ENCODE assay signal across 9 cellular contexts in the genomic region with DNA sequence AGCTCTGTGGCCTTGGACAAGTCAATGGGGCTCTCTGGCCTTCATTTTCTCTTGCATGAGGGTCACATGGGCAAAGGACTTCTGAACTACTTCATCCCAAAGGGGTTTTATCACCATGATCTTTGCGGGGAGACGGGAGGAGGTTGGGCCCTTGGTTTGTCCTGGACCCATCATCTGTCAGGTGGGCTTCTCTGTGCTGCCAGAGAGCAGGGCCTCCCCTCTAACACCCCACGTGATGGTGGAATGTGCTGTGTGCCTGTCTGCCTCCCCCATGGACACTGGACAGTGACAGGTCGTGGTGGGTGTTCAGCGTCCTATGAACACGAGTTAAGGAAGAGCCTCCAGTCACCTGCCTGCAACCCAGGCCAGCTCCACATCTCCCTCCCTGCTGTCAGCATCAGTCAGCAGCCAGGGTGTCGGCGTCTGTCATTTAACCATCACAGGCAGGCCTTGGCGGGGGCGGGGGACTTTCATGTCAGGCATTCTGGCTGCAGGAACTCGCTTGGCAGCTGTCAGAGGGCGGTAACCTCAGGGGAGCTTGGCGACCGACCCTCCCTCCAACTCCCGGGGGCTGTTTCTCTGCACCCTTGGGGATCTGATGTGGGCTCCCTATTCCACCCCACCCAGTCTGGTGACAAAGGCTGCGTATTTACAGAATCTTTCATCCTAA. TPM values are rescaled to one million over a fixed set of nuclear protein-coding genes. Genes with fewer than 3 reads are reported as not detected.
A peak's percentile ranks its signal among the peaks of the same experiment; 100 is the strongest.
DNase-seq lines count a peak whose midpoint lies in the region; ATAC-seq, FAIRE-seq and TF ChIP-seq lines count a peak whose summit lies in the region.
"Had no signal": no experiment of that assay in that cellular context is flagged by ENCODE, and none has a peak within 500 bp of the region (broad histone marks: within the 10 kb centered on the region; RNA-seq: fewer than 3 reads in every experiment).

No MANE protein-coding gene starts in this region.

- in situ Hi-C loops in K562 (cut with MboI): no loop called here

- ATAC-seq in K562: no peak

- H3K9me3 ChIP-seq in K562 (replicated peaks; ENCODE audit: control insufficient read depth, insufficient read depth, low read depth, low read length) (no peaks in the 10 kb centered on the region), suprapubic skin (no peaks in the 10 kb centered on the region)

- CTCF ChIA-PET in K562 (lab: Yijun Ruan, JAX; ENCODE audit: low intra/inter-chr PET ratio): no interaction called here

- no peaks in the 10 kb centered on the region; the same call in 1 of the 2 replicates for H4K20me1 ChIP-seq in K562 (replicated peaks; ENCODE audit: control insufficient read depth, insufficient read depth, low read length)

- FAIRE-seq in GM19239 (lab: Jason Lieb, UNC): peak; percentile 26
- no peak for FAIRE-seq in K562 (lab: Jason Lieb, UNC)

- no peak for TF ChIP-seq EP300 in K562 (IDR thresholded peaks at IDR 0.05; ENCODE audit: low read length)
- TF ChIP-seq EP300 in suprapubic skin (IDR thresholded peaks at IDR 0.05): no peak

- H3K9ac ChIP-seq in K562 (ENCODE audit: insufficient read depth in 1 of 2, low read depth in 2 of 2, low read length in 2 of 2): peak overlapping the region in 1 of 2 experiments; percentile 6; a peak in 2 of 4 replicates

- no peaks in the 10 kb centered on the region for H3K9me1 ChIP-seq in K562 (ENCODE audit: control insufficient read depth, insufficient read depth, low read length)

- H3K4me1 ChIP-seq in K562 (replicated peaks in 1 of 2; ENCODE audit: control insufficient read depth in 2 of 2, insufficient read depth in 2 of 2, low read length in 2 of 2) (peaks cover 4 to 47% of the 10 kb centered on the region in 2 experiments; a peak in 4 of 5 replicates), suprapubic skin (peaks cover 29% of the 10 kb centered on the region)

- H3K27ac ChIP-seq in K562 (ENCODE audit: extremely low read depth, low read depth, low read length) (no peak overlapping the region), suprapubic skin (no peak overlapping the region)

- H3K4me3 ChIP-seq in K562 (no peak overlapping the region), suprapubic skin (no peak overlapping the region)

- no peak overlapping the region for H3K4me2 ChIP-seq in K562 (ENCODE audit: insufficient read depth, low read length)

- 36% methylated on average over 11 of the region's 16 CpGs for WGBS in K562 (ENCODE audit: insufficient coverage, low coverage, missing lambda C conversion rate)
- 61% methylated on average over 12 of the region's 16 CpGs for WGBS in suprapubic skin

- no peak overlapping the region for H2AFZ ChIP-seq in K562 (ENCODE audit: low read depth, low read length)

- H3K27me3 ChIP-seq in K562 (ENCODE audit: control insufficient read depth in 2 of 2, insufficient read depth in 2 of 2, low read length in 2 of 2): no peaks in the 10 kb centered on the region
- no peaks in the 10 kb centered on the region for H3K27me3 ChIP-seq in suprapubic skin

- TF ChIP-seq CTCF in K562 (IDR thresholded peaks at IDR 0.05 in 2 of 3, conservative IDR thresholded peaks at IDR 0.05 in 1 of 3; ENCODE audit: insufficient read depth in 2 of 3, low read depth in 1 of 3, low read length in 3 of 3) (no peak), suprapubic skin (IDR thresholded peaks at IDR 0.05) (no peak)

- H3K36me3 ChIP-seq in K562 (ENCODE audit: control insufficient read depth, insufficient read depth, low read length) (peaks cover 5% of the 10 kb centered on the region; the same call in 1 of the 3 replicates), suprapubic skin (no peaks in the 10 kb centered on the region)

- peaks cover 22% of the 10 kb centered on the region for H3K79me2 ChIP-seq in K562 (ENCODE audit: control insufficient read depth, insufficient read depth, low read length)

- BruUV-seq in K562 (replicated peaks; lab: Mats Ljungman, UMichigan): no TSS peak

- TF ChIP-seq RAD21 in K562 (CRISPR knock-in tag; conservative IDR thresholded peaks at IDR 0.05 in 1 of 2, IDR thresholded peaks at IDR 0.05 in 1 of 2): no peak

- TF ChIP-seq POLR2A in K562 (conservative IDR thresholded peaks at IDR 0.05) (no peak), suprapubic skin (IDR thresholded peaks at IDR 0.05) (no peak)

- POLR2A ChIA-PET in K562 (lab: Yijun Ruan, JAX): interaction anchor here (0.6 to 5.3 kb wide), 4 partner anchors 10 to 103 kb away, joined by 3 to 25 read pairs (median 4); no protein-coding TSS in a partner anchor

- intact Hi-C loops in K562 (cut with micrococcal nuclease): no loop called here

- DNase-seq in GM19239 (ENCODE audit: insufficient read length, low spot score) (no peak), K562 (ENCODE audit: extremely low read depth in 1 of 4, low spot score in 3 of 4) (peak in 1 of 4 experiments; percentile 20), putamen (ENCODE audit: low spot score) (no peak), NCI-H510A treated with DMSO at 0.1 percent for 48 hours (lab: John Stamatoyannopoulos, UW) (no peak), DMS114 treated with DMSO at 0.1 percent for 48 hours (lab: John Stamatoyannopoulos, UW; ENCODE audit: unreplicated experiment) (no peak), suprapubic skin (ENCODE audit: low spot score in 2 of 2) (no peak)
- DNase-seq in activated CD4-positive, alpha-beta T cell treated with anti-CD3 and anti-CD28 coated beads for 48 hours: peak; percentile 84
- peak; percentile 44 to 76 (median 58) for DNase-seq in stimulated activated CD4-positive, alpha-beta T cell treated with anti-CD3 and anti-CD28 coated beads, TNF-alpha, amount 100 ng/mL, for 24 hours (ENCODE audit: low read depth in 3 of 3)
- DNase-seq: NCI-H446 had no signal

RNA-seq across cellular contexts. Expression of gene SUN2, which starts 2.6 kb away (rescaled TPM):
- total RNA-seq in K562 (2011; cell fraction: chromatin; rRNA removed; ENCODE audit: low replicate concordance): 38.9 and 115 TPM in 2 replicates
- 125 TPM in 2 replicates for total RNA-seq in K562 (2011; cell fraction: nucleolus; rRNA removed)
- 65.3 and 80.1 TPM in 2 replicates for total RNA-seq in K562 (2011; cell fraction: nucleoplasm; rRNA removed)
- total RNA-seq in K562 (2014; rRNA removed) (31.0 and 42.6 TPM in 2 replicates), K562 (2014; rRNA removed; fragmentation: Illumina TruSeq; extraction: Trizol) (5.2 and 7.1 TPM in 2 replicates), K562 (2015; rRNA removed; fragmentation: Illumina TruSeq; extraction: Trizol) (18.2 and 19.5 TPM in 2 replicates), K562 (2021) (37.2 and 38.8 TPM in 2 replicates), suprapubic skin (100 to 1,000 TPM; 186 to 262 (median 232) TPM)
- polyA plus RNA-seq in K562 (2011; rRNA removed) (16.7 and 26.9 TPM in 2 replicates), K562 (2014; fragmentation: Illumina TruSeq; extraction: Trizol) (13.8 and 22.6 TPM in 2 replicates), K562 (2014; fragmentation: Nextera tagmentation; extraction: Ambion mirVana) (under 1 TPM; 0.11 to 0.21 TPM), K562 (2014; rRNA removed) (27.8 and 31.5 TPM in 2 replicates)
- polyA plus RNA-seq in K562 (2011; cell fraction: cytosol; rRNA removed): 23.3 and 36.3 TPM in 2 replicates
- polyA plus RNA-seq in K562 (2011; cell fraction: nucleus; rRNA removed): 62.6 and 82.3 TPM in 2 replicates
- polyA plus RNA-seq in K562 (2012): 27.0 and 67.0 TPM in 2 replicates
- 9.1 and 19.4 TPM in 2 replicates for polyA minus RNA-seq in K562 (2011; rRNA and poly(A)+ RNA removed)
- 28.2 and 36.8 TPM in 2 replicates for polyA minus RNA-seq in K562 (2011; cell fraction: cytosol; rRNA and poly(A)+ RNA removed)
- 28.8 and 33.5 TPM in 2 replicates for polyA minus RNA-seq in K562 (2011; cell fraction: nucleus; rRNA and poly(A)+ RNA removed)

RNA-seq across cellular contexts. Expression of gene DNAL4, which starts 35.5 kb away (rescaled TPM):
- 3.5 and 3.8 TPM in 2 replicates for total RNA-seq in K562 (2011; cell fraction: chromatin; rRNA removed; ENCODE audit: low replicate concordance)
- total RNA-seq in K562 (2011; cell fraction: nucleolus; rRNA removed): 4.2 and 5.8 TPM in 2 replicates
- 4.4 and 4.5 TPM in 2 replicates for total RNA-seq in K562 (2011; cell fraction: nucleoplasm; rRNA removed)
- 5.2 and 7.5 TPM in 2 replicates for total RNA-seq in K562 (2014; rRNA removed)
- total RNA-seq in K562 (2014; rRNA removed; fragmentation: Illumina TruSeq; extraction: Trizol): 4.2 and 4.7 TPM in 2 replicates
- 4.7 and 5.6 TPM in 2 replicates for total RNA-seq in K562 (2015; rRNA removed; fragmentation: Illumina TruSeq; extraction: Trizol)
- total RNA-seq in K562 (2021): 5.9 and 6.1 TPM in 2 replicates
- 6.9 and 8.9 TPM in 2 replicates for polyA plus RNA-seq in K562 (2011; rRNA removed)
- 10.5 and 12.7 TPM in 2 replicates for polyA plus RNA-seq in K562 (2011; cell fraction: cytosol; rRNA removed)
- polyA plus RNA-seq in K562 (2011; cell fraction: nucleus; rRNA removed): 8.2 and 8.3 TPM in 2 replicates
- 6.6 and 12.2 TPM in 2 replicates for polyA plus RNA-seq in K562 (2012)
- 9.4 and 11.3 TPM in 2 replicates for polyA plus RNA-seq in K562 (2014; fragmentation: Illumina TruSeq; extraction: Trizol)
- polyA plus RNA-seq in K562 (2014; fragmentation: Nextera tagmentation; extraction: Ambion mirVana): under 1 TPM; 0.20 to 0.70 TPM
- polyA plus RNA-seq in K562 (2014; rRNA removed): 7.8 and 8.3 TPM in 2 replicates
- polyA minus RNA-seq in K562 (2011; rRNA and poly(A)+ RNA removed): 3.1 and 3.3 TPM in 2 replicates
- polyA minus RNA-seq in K562 (2011; cell fraction: cytosol; rRNA and poly(A)+ RNA removed): 1.7 and 1.8 TPM in 2 replicates
- polyA minus RNA-seq in K562 (2011; cell fraction: nucleus; rRNA and poly(A)+ RNA removed): 1.8 and 2.8 TPM in 2 replicates
- total RNA-seq in suprapubic skin: 10 to 100 TPM; 21.8 to 27.7 (median 27.6) TPM

RNA-seq across cellular contexts. Expression of gene GTPBP1, which starts 52.7 kb away (rescaled TPM):
- total RNA-seq in K562 (2011; cell fraction: chromatin; rRNA removed; ENCODE audit: low replicate concordance): 178 and 289 TPM in 2 replicates
- total RNA-seq in K562 (2011; cell fraction: nucleolus; rRNA removed): 122 and 125 TPM in 2 replicates
- total RNA-seq in K562 (2011; cell fraction: nucleoplasm; rRNA removed): 108 and 125 TPM in 2 replicates
- 24.4 and 25.0 TPM in 2 replicates for total RNA-seq in K562 (2014; rRNA removed)
- 14.5 and 17.5 TPM in 2 replicates for total RNA-seq in K562 (2014; rRNA removed; fragmentation: Illumina TruSeq; extraction: Trizol)
- 15.9 and 16.0 TPM in 2 replicates for total RNA-seq in K562 (2015; rRNA removed; fragmentation: Illumina TruSeq; extraction: Trizol)
- 43.0 and 53.2 TPM in 2 replicates for total RNA-seq in K562 (2021)
- 23.3 and 38.4 TPM in 2 replicates for polyA plus RNA-seq in K562 (2011; rRNA removed)
- polyA plus RNA-seq in K562 (2011; cell fraction: cytosol; rRNA removed): 17.9 and 20.7 TPM in 2 replicates
- polyA plus RNA-seq in K562 (2011; cell fraction: nucleus; rRNA removed): 79.8 and 120 TPM in 2 replicates
- 22.5 and 29.8 TPM in 2 replicates for polyA plus RNA-seq in K562 (2012)
- 30.6 and 38.6 TPM in 2 replicates for polyA plus RNA-seq in K562 (2014; fragmentation: Illumina TruSeq; extraction: Trizol)
- under 1 TPM; 0.83 to 0.95 TPM for polyA plus RNA-seq in K562 (2014; fragmentation: Nextera tagmentation; extraction: Ambion mirVana)
- 30.9 and 32.6 TPM in 2 replicates for polyA plus RNA-seq in K562 (2014; rRNA removed)
- 57.9 and 59.7 TPM in 2 replicates for polyA minus RNA-seq in K562 (2011; rRNA and poly(A)+ RNA removed)
- 24.3 and 38.6 TPM in 2 replicates for polyA minus RNA-seq in K562 (2011; cell fraction: cytosol; rRNA and poly(A)+ RNA removed)
- polyA minus RNA-seq in K562 (2011; cell fraction: nucleus; rRNA and poly(A)+ RNA removed): 57.2 and 62.2 TPM in 2 replicates
- total RNA-seq in suprapubic skin: 100 to 1,000 TPM in 1 of 4 donors, 10 to 100 TPM in 3; 73.0 to 100 (median 76.8) TPM

RNA-seq across cellular contexts. Expression of gene JOSD1, which starts 57.7 kb away (rescaled TPM):
- 36.0 and 46.4 TPM in 2 replicates for total RNA-seq in K562 (2011; cell fraction: chromatin; rRNA removed; ENCODE audit: low replicate concordance)
- total RNA-seq in K562 (2011; cell fraction: nucleolus; rRNA removed): 31.5 and 32.4 TPM in 2 replicates
- total RNA-seq in K562 (2011; cell fraction: nucleoplasm; rRNA removed): 31.9 and 36.6 TPM in 2 replicates
- total RNA-seq in K562 (2014; rRNA removed) (28.0 and 33.9 TPM in 2 replicates), K562 (2014; rRNA removed; fragmentation: Illumina TruSeq; extraction: Trizol) (30.0 and 30.4 TPM in 2 replicates), K562 (2015; rRNA removed; fragmentation: Illumina TruSeq; extraction: Trizol) (26.0 and 26.7 TPM in 2 replicates), K562 (2021) (36.7 and 39.1 TPM in 2 replicates), suprapubic skin (10 to 100 TPM; 51.4 to 87.4 (median 62.3) TPM)
- polyA plus RNA-seq in K562 (2011; rRNA removed) (31.6 and 31.8 TPM in 2 replicates), K562 (2014; fragmentation: Illumina TruSeq; extraction: Trizol) (33.0 and 34.1 TPM in 2 replicates), K562 (2014; fragmentation: Nextera tagmentation; extraction: Ambion mirVana) (1 to 10 TPM; 8.9 to 9.5 TPM), K562 (2014; rRNA removed) (30.4 and 30.7 TPM in 2 replicates)
- polyA plus RNA-seq in K562 (2011; cell fraction: cytosol; rRNA removed): 34.7 and 36.9 TPM in 2 replicates
- polyA plus RNA-seq in K562 (2011; cell fraction: nucleus; rRNA removed): 35.2 and 39.9 TPM in 2 replicates
- 25.7 and 27.9 TPM in 2 replicates for polyA plus RNA-seq in K562 (2012)
- 19.3 and 25.4 TPM in 2 replicates for polyA minus RNA-seq in K562 (2011; rRNA and poly(A)+ RNA removed)
- 19.6 and 27.1 TPM in 2 replicates for polyA minus RNA-seq in K562 (2011; cell fraction: cytosol; rRNA and poly(A)+ RNA removed)
- polyA minus RNA-seq in K562 (2011; cell fraction: nucleus; rRNA and poly(A)+ RNA removed): 9.8 and 16.9 TPM in 2 replicates

Comparison
In these comparisons a context has a peak if more than half of its experiments do, and no peak if none do; other contexts are left out.
1. DNase-seq: peak in activated CD4-positive, alpha-beta T cell treated with anti-CD3 and anti-CD28 coated beads for 48 hours (single experiment) and stimulated activated CD4-positive, alpha-beta T cell treated with anti-CD3 and anti-CD28 coated beads, TNF-alpha, amount 100 ng/mL, for 24 hours (3 of 3); none in GM19239 (single experiment), putamen (single experiment), NCI-H510A treated with DMSO at 0.1 percent for 48 hours (single experiment), DMS114 treated with DMSO at 0.1 percent for 48 hours (single experiment) and suprapubic skin (0 of 2).